22 cellular contexts compared by ENCODE assay signal in the genomic region with DNA sequence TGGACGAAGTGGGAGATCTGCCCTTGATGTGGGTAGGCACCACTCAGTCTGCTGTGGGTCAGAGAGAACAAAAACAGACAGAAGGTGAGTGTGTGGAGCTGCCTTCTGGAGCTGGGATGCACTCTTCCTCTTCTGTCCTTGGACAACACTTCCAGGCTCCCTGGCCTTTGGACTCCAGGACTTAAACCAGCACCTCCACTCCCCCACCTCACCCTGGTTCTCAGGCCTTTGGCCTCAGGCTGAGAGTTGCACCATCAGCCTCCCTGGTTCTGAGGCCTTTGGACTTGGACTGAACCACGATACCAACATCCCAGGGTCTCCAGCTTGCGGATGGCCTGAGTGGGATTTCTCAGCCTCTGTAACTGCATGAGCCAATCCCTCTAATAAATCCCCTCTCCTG.
"Had no signal": no experiment of that assay in that cellular context is flagged by ENCODE, and none has a peak within 500 bp of the region (broad histone marks: within the 10 kb centered on the region; RNA-seq: fewer than 3 reads in every experiment).

No MANE protein-coding gene starts in this region.

- FAIRE-seq: keratinocyte had no signal

- ATAC-seq: gastroesophageal sphincter; left ventricle myocardium superior; natural killer cell treated with Interleukin-12 subunit alpha and Interleukin-12 subunit beta and Interleukin-15 and Interleukin-18, amount 100 ng/mL, for 72 hours; stimulated activated effector memory CD8-positive, alpha-beta T cell treated with anti-CD3 and anti-CD28 coated beads, Interleukin-12 subunit alpha, Interleukin-12 subunit beta, amount 100 ng/mL, for 72 hours; stimulated activated naive CD8-positive, alpha-beta T cell treated with anti-CD3 and anti-CD28 coated beads, Interleukin-15, Interleukin-2, amounts not matched to agents 100 U/mL and 50 U/mL, for 24 hours had no signal

- H3K36me3 ChIP-seq: esophagus squamous epithelium, gastroesophageal sphincter, neural progenitor cell, ovary, right atrium auricular region, tibial nerve had no signal

- H3K9me3 ChIP-seq: esophagus squamous epithelium, gastroesophageal sphincter, ovary, right atrium auricular region, testis had no signal

- H3K27me3 ChIP-seq: ovary, right atrium auricular region, testis had no signal

- H3K4me3 ChIP-seq: dorsolateral prefrontal cortex, esophagus squamous epithelium, gastroesophageal sphincter, neural progenitor cell, ovary, right atrium auricular region, smooth muscle cell, testis, tibial nerve had no signal

- H3K27ac ChIP-seq: dorsolateral prefrontal cortex, esophagus squamous epithelium, gastroesophageal sphincter, neural progenitor cell, ovary, right atrium auricular region, testis, tibial nerve had no signal

- DNase-seq: central memory CD4-positive, alpha-beta T cell; cortex of kidney; dorsolateral prefrontal cortex; effector memory CD4-positive, alpha-beta T cell; esophagus squamous epithelium; foreskin fibroblast; glutamatergic neuron; immature natural killer cell; left ventricle myocardium superior; nucleus accumbens; ovary; stimulated activated CD4-positive, alpha-beta T cell treated with anti-CD3 and anti-CD28 coated beads, Interleukin-2, amount 100 ng/mL, for 48 hours; stimulated activated naive CD8-positive, alpha-beta T cell treated with anti-CD3 and anti-CD28 coated beads, Interleukin-15, Interleukin-2, amounts not matched to agents 100 U/mL and 50 U/mL, for 24 hours; testis had no signal

- H3K4me1 ChIP-seq: gastroesophageal sphincter, right atrium auricular region, testis, tibial nerve had no signal
